ENCODE assay signal across 19 cellular contexts in genomic region chr6:20217900-20218299, GRCh38. TPM values are rescaled to one million over a fixed set of nuclear protein-coding genes. Genes with fewer than 3 reads are reported as not detected.
DNase-seq lines count a peak whose midpoint lies in the region; ATAC-seq and TF ChIP-seq lines count a peak whose summit lies in the region.
"Had no signal": no experiment of that assay in that cellular context is flagged by ENCODE, and none has a peak within 500 bp of the region (broad histone marks: within the 10 kb centered on the region; RNA-seq: fewer than 3 reads in every experiment).

No MANE protein-coding gene starts in this region.

- peak overlapping the region; percentile 3 for H3K4me3 ChIP-seq in coronary artery
- H3K4me3 ChIP-seq: A549 had no signal

- intact Hi-C loops in left cardiac atrium (cut with DNase I) = loop anchor here (5.0 to 10.0 kb wide), 2 partner anchors 91 to 93 kb away; no protein-coding TSS in a partner anchor

- no peak for TF ChIP-seq CTCF in 22Rv1 (IDR thresholded peaks at IDR 0.05)
- no peak for TF ChIP-seq CTCF in coronary artery (IDR thresholded peaks at IDR 0.05)

- no peak for DNase-seq in coronary artery (ENCODE audit: low spot score)
- DNase-seq in left cardiac atrium = no peak
- peak; percentile 79 for DNase-seq in pons (ENCODE audit: low spot score)
- DNase-seq in NCI-H1048 (lab: John Stamatoyannopoulos, UW) = no peak
- DNase-seq in kidney glomerular epithelial cell (lab: John Stamatoyannopoulos, UW) = no peak
- no peak for DNase-seq in SKM-1 treated with dmso at 0.1 percent for 144 hours (lab: John Stamatoyannopoulos, UW; ENCODE audit: unreplicated experiment)
- DNase-seq: activated CD4-positive, alpha-beta T cell treated with anti-CD3 and anti-CD28 coated beads, Interleukin-2, amount 50 U/mL, for 1 hour; activated gamma-delta T cell treated with Interleukin-2 at 50 U/mL for 16 hours; Calu3; effector CD8-positive, alpha-beta T cell; hippocampal formation; NCI-H526 treated with DMSO at 0.1 percent for 48 hours; SHP77; stimulated activated CD4-positive, alpha-beta T cell treated with anti-CD3 and anti-CD28 coated beads, Interleukin-2, amount 100 ng/mL, for 24 hours; T-cell had no signal

- H3K27ac ChIP-seq in 22Rv1 (peak overlapping the region; percentile 23; the same call in 1 of the 2 replicates), coronary artery (peak overlapping the region in 1 of 2 donors; percentile 63)
- H3K27ac ChIP-seq: A549, neutrophil had no signal

- ATAC-seq in left cardiac atrium = peak; percentile 57 to 87
- ATAC-seq in GM21526 (IDR thresholded peaks at IDR 0.05; ENCODE audit: low FRiP score, unreplicated experiment) = no peak
- ATAC-seq: A549, T-cell had no signal

RNA-seq across cellular contexts. Expression of gene MBOAT1, which starts 5.6 kb away (rescaled TPM):
- total RNA-seq in left cardiac atrium = 1 to 10 TPM; 5.1 to 6.1 TPM
